In the genomic region with DNA sequence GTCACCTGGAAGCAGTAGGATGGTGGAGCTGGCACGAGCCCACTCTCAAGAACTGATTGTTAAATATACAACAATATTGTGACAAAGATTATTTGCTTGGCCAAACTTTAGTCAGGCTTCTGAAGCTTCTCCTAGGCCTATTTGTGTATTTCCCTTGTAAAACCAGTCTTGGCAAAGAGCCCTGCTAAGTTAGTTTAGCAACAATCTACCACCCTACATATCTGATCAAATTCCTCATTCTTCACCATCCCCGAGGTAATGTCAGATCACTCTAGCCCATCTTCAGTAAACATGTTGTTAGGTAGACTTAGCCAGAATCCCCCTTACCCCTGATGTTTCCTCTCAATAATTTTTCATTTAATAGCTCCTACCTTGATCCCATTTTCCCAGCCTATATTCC, we compare ENCODE assay signal across 7 cellular contexts. TPM values are rescaled to one million over a fixed set of nuclear protein-coding genes. Genes with fewer than 3 reads are reported as not detected.
"Had no signal": no experiment of that assay in that cellular context is flagged by ENCODE, and none has a peak within 500 bp of the region (broad histone marks: within the 10 kb centered on the region; RNA-seq: fewer than 3 reads in every experiment).

No MANE protein-coding gene starts in this region.

- H3K27ac ChIP-seq: GM23248, HL-60 had no signal

- H3K4me3 ChIP-seq: GM23248 had no signal

- ATAC-seq: HepG2 had no signal

- H3K9ac ChIP-seq: GM23248 had no signal

- H2AFZ ChIP-seq: GM23248 had no signal

- DNase-seq: GM23248, GOT3, H9, HCEC 1CT had no signal

RNA-seq across cellular contexts. Expression of a gene that starts 39.6 kb away (rescaled TPM):
- total RNA-seq: GM23248, HT1080 had no signal
- polyA plus RNA-seq: GM23248 had no signal
